In genomic region chr10:21517134-21517982, GRCh38 we compare ENCODE assay signal across 8 cellular contexts. TPM values are rescaled to one million over a fixed set of nuclear protein-coding genes. Genes with fewer than 3 reads are reported as not detected.
DNase-seq lines count a peak whose midpoint lies in the region; ATAC-seq, FAIRE-seq and TF ChIP-seq lines count a peak whose summit lies in the region.

No MANE protein-coding gene starts in this region.

- ATAC-seq in HG02884 (IDR thresholded peaks at IDR 0.05; ENCODE audit: unreplicated experiment), result peak; percentile 57
- no peak for ATAC-seq in HG03469 (IDR thresholded peaks at IDR 0.05; ENCODE audit: unreplicated experiment)

- no peaks in the 10 kb centered on the region for H3K9me3 ChIP-seq in small intestine (ENCODE audit: control insufficient read depth, low read depth)

- DNase-seq in AG10803 (ENCODE audit: low read depth) (peak; percentile 58), GM12892 (ENCODE audit: insufficient read length) (no peak), OCI-M1 (lab: John Stamatoyannopoulos, UW) (peak; percentile 65), brain microvascular endothelial cell (no peak), inferior parietal cortex (ENCODE audit: extremely low spot score) (peak; percentile 50), small intestine (no peak)

- H3K27ac ChIP-seq in brain microvascular endothelial cell (peak overlapping the region; percentile 2), small intestine (ENCODE audit: low read depth in 1 of 2, low read length in 1 of 2) (peak overlapping the region in 1 of 2 donors; percentile 11)

- no peaks in the 10 kb centered on the region for H3K27me3 ChIP-seq in brain microvascular endothelial cell (replicated peaks)
- H3K27me3 ChIP-seq in small intestine (ENCODE audit: control insufficient read depth in 2 of 2, insufficient read depth in 2 of 2, low read length in 2 of 2), result peaks cover 3 to 16% of the 10 kb centered on the region in 2 donors

- H3K36me3 ChIP-seq in brain microvascular endothelial cell (replicated peaks) (no peaks in the 10 kb centered on the region), small intestine (ENCODE audit: control insufficient read depth in 2 of 2, insufficient read depth in 2 of 2, low read length in 2 of 2) (no peaks in the 10 kb centered on the region)

- 1% methylated on average over 65 to 72 of the region's 72 CpGs for WGBS in small intestine, 3 donors

- TF ChIP-seq POLR2A in GM12892 (IDR thresholded peaks at IDR 0.05; ENCODE audit: low read depth, low read length), result no peak

- TF ChIP-seq CTCF in AG10803 (conservative IDR thresholded peaks at IDR 0.05; ENCODE audit: low read length) (no peak), brain microvascular endothelial cell (IDR thresholded peaks at IDR 0.05; ENCODE audit: low read depth, low read length, missing control alignments) (no peak)

- H3K4me3 ChIP-seq in AG10803 (ENCODE audit: low read length) (peak overlapping the region; percentile 70), brain microvascular endothelial cell (ENCODE audit: low read depth, low read length) (peak overlapping the region; percentile 68), small intestine (ENCODE audit: low read depth in 1 of 2, low read length in 2 of 2) (peak overlapping the region; percentile 41 to 69)

- in situ Hi-C loops in brain microvascular endothelial cell (cut with HindIII; ENCODE audit: low pct_ligation_motif_present, low sequenced_read_pairs), result loop anchor here (25.0 kb wide), 2 partner anchors 230 to 420 kb away; no protein-coding TSS in a partner anchor

- H3K4me1 ChIP-seq in small intestine (ENCODE audit: control insufficient read depth in 2 of 2, insufficient read depth in 1 of 2, low read depth in 1 of 2, low read length in 1 of 2), result no peaks in the 10 kb centered on the region

- peak; percentile 84 for FAIRE-seq in GM12892 (lab: Jason Lieb, UNC)
- no peak for FAIRE-seq in small intestine (lab: Jason Lieb, UNC)

RNA-seq across cellular contexts. Expression of gene SKIDA1, which starts 8.1 kb away (rescaled TPM):
- polyA plus RNA-seq in GM12892 (2012; ENCODE audit: missing spikeins), result 0.17 TPM
- polyA plus RNA-seq in small intestine, result under 1 TPM in 1 of 3 donors, not detected in 2; 0.13 TPM

RNA-seq across cellular contexts. Expression of gene MLLT10, which starts 16.7 kb away (rescaled TPM):
- 31.1 TPM for polyA plus RNA-seq in GM12892 (2012; ENCODE audit: missing spikeins)
- 10 to 100 TPM in 2 of 3 donors, 1 to 10 TPM in 1; 8.9 to 15.2 (median 11.6) TPM for polyA plus RNA-seq in small intestine

Comparison
In these comparisons a context has a peak if more than half of its experiments do, and no peak if none do; other contexts are left out.
1. DNase-seq: peak in AG10803 (single experiment), OCI-M1 (single experiment) and inferior parietal cortex (single experiment); none in GM12892 (single experiment), brain microvascular endothelial cell (single experiment) and small intestine (single experiment).
2. Peak in every context shown above with its lines, with median percentiles within 50 percentile points of each other: H3K4me3 ChIP-seq.